In genomic region chr2:190379249-190379964, GRCh38 we compare ENCODE assay signal across 1 cellular context.
A peak's percentile ranks its signal among the peaks of the same experiment; 100 is the strongest.
TF ChIP-seq lines count a peak whose summit lies in the region.

No MANE protein-coding gene starts in this region.

TF ChIP-seq in K562, 482 proteins besides CTCF, POLR2A, EP300 and RAD21 (continued from another document):
- TF ChIP-seq ZBTB43 (CRISPR knock-in tag; IDR thresholded peaks at IDR 0.05) (no peak), CBX3 (IDR thresholded peaks at IDR 0.05; ENCODE audit: borderline replicate concordance in 1 of 2, low read length in 2 of 2) (no peak), U2AF2 (optimal IDR thresholded peaks at IDR 0.05; ENCODE audit: low read depth, low read length) (no peak), LEF1 (IDR thresholded peaks at IDR 0.05) (peak; percentile 36; the same call in 1 of the 2 replicates), ESRRB (CRISPR knock-in tag; IDR thresholded peaks at IDR 0.05; ENCODE audit: borderline replicate concordance) (no peak), HCFC1 (IDR thresholded peaks at IDR 0.05; ENCODE audit: low read depth, low read length) (no peak), ZNF274 (IDR thresholded peaks at IDR 0.05; ENCODE audit: borderline replicate concordance, low read depth, low read length) (no peak), ZNF24 (IDR thresholded peaks at IDR 0.05) (no peak), ARID2 (IDR thresholded peaks at IDR 0.05) (no peak), NELFE (IDR thresholded peaks at IDR 0.05; ENCODE audit: insufficient read depth, insufficient read length) (no peak), PATZ1 (CRISPR knock-in tag; IDR thresholded peaks at IDR 0.05; ENCODE audit: borderline replicate concordance) (no peak), NR3C1 (CRISPR knock-in tag; IDR thresholded peaks at IDR 0.05) (no peak), NBN (IDR thresholded peaks at IDR 0.05; ENCODE audit: low read depth) (no peak; the same call in 1 of the 2 replicates), BCL6 (CRISPR knock-in tag; IDR thresholded peaks at IDR 0.05) (0 out of 2 replicates have a peak, but pooled peaks have one; percentile 18), XRCC5 (IDR thresholded peaks at IDR 0.05; ENCODE audit: low read depth, low read length) (no peak), PHF8 (IDR thresholded peaks at IDR 0.05; ENCODE audit: borderline replicate concordance, low read length) (no peak), MTA3 (IDR thresholded peaks at IDR 0.05; ENCODE audit: borderline replicate concordance) (no peak), TEAD2 (tag; IDR thresholded peaks at IDR 0.05) (no peak), ARHGAP35 (IDR thresholded peaks at IDR 0.05; ENCODE audit: partially characterized antibody) (no peak), PHTF2 (CRISPR knock-in tag; IDR thresholded peaks at IDR 0.05) (no peak), ATF1 (CRISPR knock-in tag; IDR thresholded peaks at IDR 0.05) (no peak), ATF1 (tag; IDR thresholded peaks at IDR 0.05) (no peak), CBFB (CRISPR knock-in tag; IDR thresholded peaks at IDR 0.05) (no peak)
